In genomic region chr3:193545304-193545703, GRCh38 we compare ENCODE assay signal across 17 cellular contexts. TPM values are rescaled to one million over a fixed set of nuclear protein-coding genes. Genes with fewer than 3 reads are reported as not detected.
DNase-seq lines count a peak whose midpoint lies in the region; ATAC-seq and TF ChIP-seq lines count a peak whose summit lies in the region.
"Had no signal": no experiment of that assay in that cellular context is flagged by ENCODE, and none has a peak within 500 bp of the region (broad histone marks: within the 10 kb centered on the region; RNA-seq: fewer than 3 reads in every experiment).

No MANE protein-coding gene starts in this region.

- in situ Hi-C loops in SK-MEL-5 (cut with HindIII; ENCODE audit: low pct_unique_long_range_greater_than_20kb, low sequenced_read_pairs) = no loop called here

- H3K27ac ChIP-seq in epithelial cell of prostate (peak overlapping the region; percentile 26), parathyroid adenoma (peak overlapping the region; percentile 51), sigmoid colon (no peak overlapping the region)
- H3K27ac ChIP-seq: A549, C4-2B, HL-60 had no signal

- H3K4me3 ChIP-seq in parathyroid adenoma (ENCODE audit: low read depth, low read length) (no peak overlapping the region), sigmoid colon (no peak overlapping the region)
- H3K4me3 ChIP-seq: A549, HAP-1 had no signal

- no peak for TF ChIP-seq EP300 in sigmoid colon (IDR thresholded peaks at IDR 0.05)

- no peak overlapping the region for H3K9ac ChIP-seq in parathyroid adenoma

- peaks cover 16% of the 10 kb centered on the region for H3K4me1 ChIP-seq in parathyroid adenoma
- no peaks in the 10 kb centered on the region for H3K4me1 ChIP-seq in sigmoid colon
- H3K4me1 ChIP-seq: A549, BE2C, HAP-1 had no signal

- peak overlapping the region; percentile 26 for H3K4me2 ChIP-seq in parathyroid adenoma (ENCODE audit: low read length)
- H3K4me2 ChIP-seq: A549 had no signal

- DNase-seq in SK-MEL-5 (ENCODE audit: low read depth, low spot score) = peak; percentile 40
- no peak for DNase-seq in epithelial cell of prostate (ENCODE audit: low read depth, low spot score)
- DNase-seq in NCI-H69 (lab: John Stamatoyannopoulos, UW) = no peak
- no peak for DNase-seq in sigmoid colon
- DNase-seq: BE2C; CD8-positive, alpha-beta T cell; COR-L47; DMS153; DMS79 treated with DMSO at 0.1 percent for 48 hours; EL; GOT3 had no signal

- H3K27me3 ChIP-seq in parathyroid adenoma (ENCODE audit: control insufficient read depth, insufficient read depth, low read length) (no peaks in the 10 kb centered on the region), sigmoid colon (no peaks in the 10 kb centered on the region)

- peaks cover 26% of the 10 kb centered on the region for H3K79me2 ChIP-seq in parathyroid adenoma

- no peak for ATAC-seq in HG03135 (IDR thresholded peaks at IDR 0.05; ENCODE audit: unreplicated experiment)
- ATAC-seq: A549; CD8-positive, alpha-beta T cell had no signal

- 96 to 98% methylated on average over 1 of the region's 1 CpG for WGBS in sigmoid colon, 2 donors

- intact Hi-C loops in sigmoid colon (cut with DNase I) = no loop called here

- no peaks in the 10 kb centered on the region for H3K9me3 ChIP-seq in parathyroid adenoma (ENCODE audit: control insufficient read depth, low read length)
- no peaks in the 10 kb centered on the region for H3K9me3 ChIP-seq in sigmoid colon
- H3K9me3 ChIP-seq: A549, BE2C, HAP-1 had no signal

- TF ChIP-seq CTCF in parathyroid adenoma (IDR thresholded peaks at IDR 0.05) = no peak
- no peak for TF ChIP-seq CTCF in sigmoid colon (IDR thresholded peaks at IDR 0.05)

- no peak for TF ChIP-seq POLR2A in sigmoid colon (IDR thresholded peaks at IDR 0.05)

- no peak overlapping the region for H2AFZ ChIP-seq in parathyroid adenoma

- H3K36me3 ChIP-seq in parathyroid adenoma (ENCODE audit: control insufficient read depth, insufficient read depth, low read length) = peaks cover 3% of the 10 kb centered on the region
- no peaks in the 10 kb centered on the region for H3K36me3 ChIP-seq in sigmoid colon
- H3K36me3 ChIP-seq: BE2C, HAP-1 had no signal

RNA-seq across cellular contexts. Expression of gene ATP13A4, which starts 9.4 kb away (rescaled TPM):
- not detected in 2 replicates for total RNA-seq in SK-MEL-5 (2014; rRNA removed; shearing (Covaris generic))
- polyA plus RNA-seq in SK-MEL-5 (2015; cell fraction: cytosol; rRNA removed) = not detected in 2 replicates
- 0.17 and 0.28 TPM in 2 replicates for polyA plus RNA-seq in SK-MEL-5 (2015; cell fraction: nucleus; rRNA removed)
- total RNA-seq in sigmoid colon = 1 to 10 TPM in 1 of 4 donors, under 1 TPM in 2, not detected in 1; 0.49 to 2.9 (median 0.55) TPM
- polyA plus RNA-seq in sigmoid colon = 1 to 10 TPM in 1 of 3 donors, under 1 TPM in 1, not detected in 1; 0.60 to 3.0 TPM

RNA-seq across cellular contexts. Expression of gene OPA1, which starts 47.7 kb away (rescaled TPM):
- 133 and 142 TPM in 2 replicates for total RNA-seq in SK-MEL-5 (2014; rRNA removed; shearing (Covaris generic))
- 45.1 and 62.6 TPM in 2 replicates for polyA plus RNA-seq in SK-MEL-5 (2015; cell fraction: cytosol; rRNA removed)
- 85.8 and 113 TPM in 2 replicates for polyA plus RNA-seq in SK-MEL-5 (2015; cell fraction: nucleus; rRNA removed)
- total RNA-seq in sigmoid colon = 10 to 100 TPM; 45.9 to 58.7 (median 49.0) TPM
- polyA plus RNA-seq in sigmoid colon = 10 to 100 TPM; 20.4 to 28.2 (median 23.7) TPM

Comparison
In these comparisons a context has a peak if more than half of its experiments do, and no peak if none do; other contexts are left out.
1. H3K27ac ChIP-seq: peak in epithelial cell of prostate (single experiment) and parathyroid adenoma (single experiment); none in sigmoid colon (0 of 4).